In the genomic region with DNA sequence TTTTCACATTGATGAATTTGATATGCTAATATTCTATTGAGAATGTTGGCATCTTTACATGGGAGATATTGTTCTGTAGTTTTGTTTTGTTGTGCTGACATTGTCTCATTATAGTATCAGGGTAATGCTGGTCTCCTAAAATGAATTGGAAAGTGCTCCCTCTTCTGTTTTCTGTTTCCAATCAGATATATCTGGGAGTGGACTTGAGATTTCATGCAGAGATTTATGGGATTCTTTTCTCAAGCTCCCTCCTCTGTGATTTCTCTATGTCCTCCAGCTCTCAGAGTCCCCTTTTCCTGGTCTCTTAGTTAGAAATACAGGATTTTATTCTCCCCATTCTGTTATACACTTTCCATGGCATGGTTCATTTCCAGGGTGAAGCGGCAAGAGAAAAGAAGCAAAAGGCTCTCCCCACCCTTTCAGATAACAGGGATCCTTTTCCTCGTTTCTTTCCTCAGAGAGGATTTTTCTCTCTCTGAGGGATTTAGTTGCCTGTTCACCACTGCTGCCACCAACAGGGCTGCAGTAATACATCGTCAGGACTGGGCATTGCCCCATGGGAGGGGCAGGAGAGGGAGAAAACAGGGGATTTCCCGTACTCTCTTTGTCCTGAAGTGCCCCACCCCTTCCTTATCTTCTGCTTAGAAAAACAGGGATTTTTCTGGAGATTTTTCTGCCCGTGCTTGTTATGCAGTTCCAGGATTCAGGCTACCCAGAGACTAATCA, we compare ENCODE assay signal across 10 cellular contexts. TPM values are rescaled to one million over a fixed set of nuclear protein-coding genes. Genes with fewer than 3 reads are reported as not detected.
DNase-seq lines count a peak whose midpoint lies in the region; ATAC-seq, FAIRE-seq and TF ChIP-seq lines count a peak whose summit lies in the region.
"Had no signal": no experiment of that assay in that cellular context is flagged by ENCODE, and none has a peak within 500 bp of the region (broad histone marks: within the 10 kb centered on the region; RNA-seq: fewer than 3 reads in every experiment).

No MANE protein-coding gene starts in this region.

- H3K36me3 ChIP-seq in kidney (ENCODE audit: control insufficient read depth in 1 of 2, insufficient read depth in 2 of 2, low read length in 2 of 2) (no peaks in the 10 kb centered on the region), upper lobe of right lung (no peaks in the 10 kb centered on the region)

- H3K4me3 ChIP-seq in cardiac fibroblast (replicated peaks in 1 of 2; ENCODE audit: low read depth in 2 of 2, low read length in 2 of 2) (no peak overlapping the region), kidney (ENCODE audit: low read length in 2 of 2) (no peak overlapping the region), upper lobe of right lung (no peak overlapping the region)

- intact Hi-C loops in Right ventricle myocardium superior (cut with DNase I), result no loop called here
- intact Hi-C loops in Right ventricle myocardium inferior (cut with DNase I), result no loop called here
- intact Hi-C loops in kidney (cut with DNase I), result no loop called here
- intact Hi-C loops in upper lobe of right lung (cut with DNase I), result no loop called here
- intact Hi-C loops in sciatic nerve (cut with DNase I), result no loop called here

- H3K4me1 ChIP-seq in kidney (ENCODE audit: control insufficient read depth in 1 of 2, insufficient read depth in 1 of 2, low read depth in 1 of 2, low read length in 2 of 2) (no peaks in the 10 kb centered on the region), upper lobe of right lung (peaks cover 16% of the 10 kb centered on the region)

- ATAC-seq in Right ventricle myocardium superior (ENCODE audit: poor library complexity) (peak; percentile 71), Right ventricle myocardium inferior (no peak), upper lobe of right lung (peak; percentile 82), sciatic nerve (no peak)

- DNase-seq in Right ventricle myocardium superior (no peak), Right ventricle myocardium inferior (ENCODE audit: missing footprints) (no peak), cardiac fibroblast (ENCODE audit: low read depth in 2 of 2) (peak; percentile 56 to 66), kidney (no peak), upper lobe of right lung (no peak), NCI-H2171 treated with DMSO at 0.1 percent for 48 hours (lab: John Stamatoyannopoulos, UW) (no peak), sciatic nerve (ENCODE audit: low spot score) (no peak), NCI-H1092 treated with DMSO at 0.1 percent for 48 hours (lab: John Stamatoyannopoulos, UW) (no peak)
- DNase-seq: activated CD4-positive, alpha-beta T cell treated with anti-CD3 and anti-CD28 coated beads, Interleukin-2, amount 50 U/mL, for 4 hours; CD4-positive, CD25-positive, alpha-beta regulatory T cell had no signal

- FAIRE-seq in kidney (lab: Jason Lieb, UNC), result no peak

- no peaks in the 10 kb centered on the region for H3K27me3 ChIP-seq in upper lobe of right lung

- TF ChIP-seq CTCF in cardiac fibroblast (IDR thresholded peaks at IDR 0.05; ENCODE audit: low read depth, low read length) (peak; percentile 40), kidney (IDR thresholded peaks at IDR 0.05; ENCODE audit: borderline replicate concordance, extremely low read depth, insufficient read depth) (peak; percentile 28), upper lobe of right lung (IDR thresholded peaks at IDR 0.05) (peak; percentile 28)

- H3K9ac ChIP-seq in kidney (ENCODE audit: low read length in 2 of 2), result no peak overlapping the region

- H3K27ac ChIP-seq in kidney (ENCODE audit: low read depth in 2 of 2, low read length in 2 of 2) (no peak overlapping the region), upper lobe of right lung (no peak overlapping the region)

- H3K9me3 ChIP-seq in kidney (ENCODE audit: control insufficient read depth in 1 of 2, low read length in 2 of 2) (peaks cover 0 to 1% of the 10 kb centered on the region in 2 donors), upper lobe of right lung (no peaks in the 10 kb centered on the region)

RNA-seq across cellular contexts. Expression of a gene that starts 59.3 kb away (rescaled TPM):
- total RNA-seq in Right ventricle myocardium superior (not detected), Right ventricle myocardium inferior (not detected), kidney (not detected), upper lobe of right lung (not detected), sciatic nerve (0.27 TPM)
- polyA plus RNA-seq in kidney (ENCODE audit: insufficient read depth, low read depth, low replicate concordance), result not detected
- total RNA-seq: CD4-positive, CD25-positive, alpha-beta regulatory T cell had no signal
- polyA plus RNA-seq: CD4-positive, CD25-positive, alpha-beta regulatory T cell had no signal

Comparison
In these comparisons a context has a peak if more than half of its experiments do, and no peak if none do; other contexts are left out.
1. ATAC-seq: peak in Right ventricle myocardium superior (single experiment) and upper lobe of right lung (single experiment); none in Right ventricle myocardium inferior (single experiment) and sciatic nerve (single experiment).
2. DNase-seq: peak in cardiac fibroblast (2 of 2); none in Right ventricle myocardium superior (single experiment), Right ventricle myocardium inferior (single experiment), kidney (single experiment), upper lobe of right lung (single experiment), NCI-H2171 treated with DMSO at 0.1 percent for 48 hours (single experiment), sciatic nerve (single experiment) and NCI-H1092 treated with DMSO at 0.1 percent for 48 hours (single experiment).
3. Peak in every context shown above with its lines, with median percentiles within 50 percentile points of each other: CTCF ChIP-seq.